1 cellular context compared by ENCODE assay signal in the genomic region with DNA sequence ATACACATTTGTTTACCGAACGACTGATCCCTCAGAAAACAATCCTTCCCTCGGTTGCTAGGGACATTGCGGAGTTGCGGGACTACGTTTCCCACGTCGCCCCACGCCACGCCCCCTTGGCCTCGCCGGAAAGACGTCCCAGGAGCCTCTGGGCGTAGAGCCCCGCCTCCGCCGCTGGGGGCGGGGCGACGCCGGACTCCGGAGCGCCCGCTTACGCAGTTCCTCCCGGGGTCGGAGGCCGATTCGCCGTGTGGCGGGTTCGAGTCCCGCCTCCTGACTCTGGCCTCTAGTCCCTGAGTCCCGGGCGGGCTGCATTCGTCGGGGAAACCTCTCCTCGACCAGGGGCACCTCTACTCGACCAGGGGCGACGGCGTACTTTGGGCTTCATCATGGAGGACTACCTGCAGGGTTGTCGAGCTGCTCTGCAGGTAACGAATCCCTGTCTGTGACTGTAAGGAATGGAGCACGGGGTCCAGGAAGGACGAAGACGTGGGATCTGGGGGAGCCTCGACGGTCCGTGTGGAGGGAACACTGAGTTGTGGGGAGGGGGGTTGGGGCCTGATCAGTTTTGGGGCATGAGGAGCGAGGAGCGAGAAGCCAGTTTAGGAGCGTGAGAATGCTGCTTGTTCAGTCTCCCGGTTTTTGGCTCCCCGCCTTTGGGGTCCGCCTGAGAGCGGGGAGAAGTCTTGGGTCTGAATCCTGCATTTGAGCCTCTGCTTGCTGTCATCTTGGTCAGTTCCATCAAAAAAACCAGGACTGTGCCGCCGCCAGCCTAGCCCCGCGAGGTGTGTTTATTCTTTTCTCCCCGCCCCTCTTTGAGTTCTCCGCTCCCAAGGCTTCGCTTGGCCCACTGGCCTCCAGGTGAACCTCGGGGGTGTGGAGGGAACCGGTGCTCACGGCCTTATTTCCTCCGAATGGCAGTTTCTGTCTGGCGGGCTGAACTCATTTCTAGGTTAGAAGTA.
A peak's percentile ranks its signal among the peaks of the same experiment; 100 is the strongest.
TF ChIP-seq lines count a peak whose summit lies in the region.

A gene with protein sequence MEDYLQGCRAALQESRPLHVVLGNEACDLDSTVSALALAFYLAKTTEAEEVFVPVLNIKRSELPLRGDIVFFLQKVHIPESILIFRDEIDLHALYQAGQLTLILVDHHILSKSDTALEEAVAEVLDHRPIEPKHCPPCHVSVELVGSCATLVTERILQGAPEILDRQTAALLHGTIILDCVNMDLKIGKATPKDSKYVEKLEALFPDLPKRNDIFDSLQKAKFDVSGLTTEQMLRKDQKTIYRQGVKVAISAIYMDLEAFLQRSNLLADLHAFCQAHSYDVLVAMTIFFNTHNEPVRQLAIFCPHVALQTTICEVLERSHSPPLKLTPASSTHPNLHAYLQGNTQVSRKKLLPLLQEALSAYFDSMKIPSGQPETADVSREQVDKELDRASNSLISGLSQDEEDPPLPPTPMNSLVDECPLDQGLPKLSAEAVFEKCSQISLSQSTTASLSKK (plus strand): TSS at position 206 of the 962 bp plus-strand sequence. CDS start 184 bp downstream, at position 390.

TF ChIP-seq in HepG2, 621 proteins besides CTCF, POLR2A, EP300 and RAD21 (continued from another document and continues in another):
- TF ChIP-seq, protein P1, sequence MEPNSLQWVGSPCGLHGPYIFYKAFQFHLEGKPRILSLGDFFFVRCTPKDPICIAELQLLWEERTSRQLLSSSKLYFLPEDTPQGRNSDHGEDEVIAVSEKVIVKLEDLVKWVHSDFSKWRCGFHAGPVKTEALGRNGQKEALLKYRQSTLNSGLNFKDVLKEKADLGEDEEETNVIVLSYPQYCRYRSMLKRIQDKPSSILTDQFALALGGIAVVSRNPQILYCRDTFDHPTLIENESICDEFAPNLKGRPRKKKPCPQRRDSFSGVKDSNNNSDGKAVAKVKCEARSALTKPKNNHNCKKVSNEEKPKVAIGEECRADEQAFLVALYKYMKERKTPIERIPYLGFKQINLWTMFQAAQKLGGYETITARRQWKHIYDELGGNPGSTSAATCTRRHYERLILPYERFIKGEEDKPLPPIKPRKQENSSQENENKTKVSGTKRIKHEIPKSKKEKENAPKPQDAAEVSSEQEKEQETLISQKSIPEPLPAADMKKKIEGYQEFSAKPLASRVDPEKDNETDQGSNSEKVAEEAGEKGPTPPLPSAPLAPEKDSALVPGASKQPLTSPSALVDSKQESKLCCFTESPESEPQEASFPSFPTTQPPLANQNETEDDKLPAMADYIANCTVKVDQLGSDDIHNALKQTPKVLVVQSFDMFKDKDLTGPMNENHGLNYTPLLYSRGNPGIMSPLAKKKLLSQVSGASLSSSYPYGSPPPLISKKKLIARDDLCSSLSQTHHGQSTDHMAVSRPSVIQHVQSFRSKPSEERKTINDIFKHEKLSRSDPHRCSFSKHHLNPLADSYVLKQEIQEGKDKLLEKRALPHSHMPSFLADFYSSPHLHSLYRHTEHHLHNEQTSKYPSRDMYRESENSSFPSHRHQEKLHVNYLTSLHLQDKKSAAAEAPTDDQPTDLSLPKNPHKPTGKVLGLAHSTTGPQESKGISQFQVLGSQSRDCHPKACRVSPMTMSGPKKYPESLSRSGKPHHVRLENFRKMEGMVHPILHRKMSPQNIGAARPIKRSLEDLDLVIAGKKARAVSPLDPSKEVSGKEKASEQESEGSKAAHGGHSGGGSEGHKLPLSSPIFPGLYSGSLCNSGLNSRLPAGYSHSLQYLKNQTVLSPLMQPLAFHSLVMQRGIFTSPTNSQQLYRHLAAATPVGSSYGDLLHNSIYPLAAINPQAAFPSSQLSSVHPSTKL (CRISPR knock-in tag; IDR thresholded peaks at IDR 0.05) = 0 out of 2 replicates have a peak, but pooled peaks have one; percentile 7
- peak; percentile 67 for TF ChIP-seq ZNF563 (CRISPR knock-in tag; IDR thresholded peaks at IDR 0.05)
- TF ChIP-seq KLF11 (CRISPR knock-in tag; IDR thresholded peaks at IDR 0.05) = no peak
- 0 out of 2 replicates have a peak, but pooled peaks have one; percentile 82 for TF ChIP-seq ZNF788 (CRISPR knock-in tag; IDR thresholded peaks at IDR 0.05; ENCODE audit: borderline replicate concordance)
- TF ChIP-seq, protein P2, sequence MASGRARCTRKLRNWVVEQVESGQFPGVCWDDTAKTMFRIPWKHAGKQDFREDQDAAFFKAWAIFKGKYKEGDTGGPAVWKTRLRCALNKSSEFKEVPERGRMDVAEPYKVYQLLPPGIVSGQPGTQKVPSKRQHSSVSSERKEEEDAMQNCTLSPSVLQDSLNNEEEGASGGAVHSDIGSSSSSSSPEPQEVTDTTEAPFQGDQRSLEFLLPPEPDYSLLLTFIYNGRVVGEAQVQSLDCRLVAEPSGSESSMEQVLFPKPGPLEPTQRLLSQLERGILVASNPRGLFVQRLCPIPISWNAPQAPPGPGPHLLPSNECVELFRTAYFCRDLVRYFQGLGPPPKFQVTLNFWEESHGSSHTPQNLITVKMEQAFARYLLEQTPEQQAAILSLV (CRISPR knock-in tag; IDR thresholded peaks at IDR 0.05; ENCODE audit: borderline replicate concordance) = peak; percentile 82
- TF ChIP-seq POGZ (CRISPR knock-in tag; IDR thresholded peaks at IDR 0.05) = peak; percentile 25; the same call in 1 of the 2 replicates
- TF ChIP-seq MYNN (CRISPR knock-in tag; IDR thresholded peaks at IDR 0.05; ENCODE audit: low read depth) = no peak
- TF ChIP-seq, protein P3, sequence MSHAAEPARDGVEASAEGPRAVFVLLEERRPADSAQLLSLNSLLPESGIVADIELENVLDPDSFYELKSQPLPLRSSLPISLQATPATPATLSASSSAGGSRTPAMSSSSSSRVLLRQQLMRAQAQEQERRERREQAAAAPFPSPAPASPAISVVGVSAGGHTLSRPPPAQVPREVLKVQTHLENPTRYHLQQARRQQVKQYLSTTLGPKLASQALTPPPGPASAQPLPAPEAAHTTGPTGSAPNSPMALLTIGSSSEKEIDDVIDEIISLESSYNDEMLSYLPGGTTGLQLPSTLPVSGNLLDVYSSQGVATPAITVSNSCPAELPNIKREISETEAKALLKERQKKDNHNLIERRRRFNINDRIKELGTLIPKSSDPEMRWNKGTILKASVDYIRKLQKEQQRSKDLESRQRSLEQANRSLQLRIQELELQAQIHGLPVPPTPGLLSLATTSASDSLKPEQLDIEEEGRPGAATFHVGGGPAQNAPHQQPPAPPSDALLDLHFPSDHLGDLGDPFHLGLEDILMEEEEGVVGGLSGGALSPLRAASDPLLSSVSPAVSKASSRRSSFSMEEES (CRISPR knock-in tag; IDR thresholded peaks at IDR 0.05) = no peak
- TF ChIP-seq, protein P4, sequence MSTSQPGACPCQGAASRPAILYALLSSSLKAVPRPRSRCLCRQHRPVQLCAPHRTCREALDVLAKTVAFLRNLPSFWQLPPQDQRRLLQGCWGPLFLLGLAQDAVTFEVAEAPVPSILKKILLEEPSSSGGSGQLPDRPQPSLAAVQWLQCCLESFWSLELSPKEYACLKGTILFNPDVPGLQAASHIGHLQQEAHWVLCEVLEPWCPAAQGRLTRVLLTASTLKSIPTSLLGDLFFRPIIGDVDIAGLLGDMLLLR (CRISPR knock-in tag; IDR thresholded peaks at IDR 0.05) = no peak
- no peak for TF ChIP-seq MZF1 (CRISPR knock-in tag; IDR thresholded peaks at IDR 0.05; ENCODE audit: borderline replicate concordance)
- peak; percentile 42; the same call in 1 of the 2 replicates for TF ChIP-seq ZNF430 (CRISPR knock-in tag; IDR thresholded peaks at IDR 0.05)
- TF ChIP-seq SMYD3 (CRISPR knock-in tag; IDR thresholded peaks at IDR 0.05) = no peak
- TF ChIP-seq, protein P5, sequence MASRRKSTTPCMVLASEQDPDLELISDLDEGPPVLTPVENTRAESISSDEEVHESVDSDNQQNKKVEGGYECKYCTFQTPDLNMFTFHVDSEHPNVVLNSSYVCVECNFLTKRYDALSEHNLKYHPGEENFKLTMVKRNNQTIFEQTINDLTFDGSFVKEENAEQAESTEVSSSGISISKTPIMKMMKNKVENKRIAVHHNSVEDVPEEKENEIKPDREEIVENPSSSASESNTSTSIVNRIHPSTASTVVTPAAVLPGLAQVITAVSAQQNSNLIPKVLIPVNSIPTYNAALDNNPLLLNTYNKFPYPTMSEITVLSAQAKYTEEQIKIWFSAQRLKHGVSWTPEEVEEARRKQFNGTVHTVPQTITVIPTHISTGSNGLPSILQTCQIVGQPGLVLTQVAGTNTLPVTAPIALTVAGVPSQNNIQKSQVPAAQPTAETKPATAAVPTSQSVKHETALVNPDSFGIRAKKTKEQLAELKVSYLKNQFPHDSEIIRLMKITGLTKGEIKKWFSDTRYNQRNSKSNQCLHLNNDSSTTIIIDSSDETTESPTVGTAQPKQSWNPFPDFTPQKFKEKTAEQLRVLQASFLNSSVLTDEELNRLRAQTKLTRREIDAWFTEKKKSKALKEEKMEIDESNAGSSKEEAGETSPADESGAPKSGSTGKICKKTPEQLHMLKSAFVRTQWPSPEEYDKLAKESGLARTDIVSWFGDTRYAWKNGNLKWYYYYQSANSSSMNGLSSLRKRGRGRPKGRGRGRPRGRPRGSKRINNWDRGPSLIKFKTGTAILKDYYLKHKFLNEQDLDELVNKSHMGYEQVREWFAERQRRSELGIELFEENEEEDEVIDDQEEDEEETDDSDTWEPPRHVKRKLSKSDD (CRISPR knock-in tag; IDR thresholded peaks at IDR 0.05; ENCODE audit: low read depth) = no peak
- TF ChIP-seq IKZF4 (CRISPR knock-in tag; IDR thresholded peaks at IDR 0.05; ENCODE audit: borderline replicate concordance, low read depth, not compliant biosample characterization) = peak; percentile 33
- TF ChIP-seq, protein P6, sequence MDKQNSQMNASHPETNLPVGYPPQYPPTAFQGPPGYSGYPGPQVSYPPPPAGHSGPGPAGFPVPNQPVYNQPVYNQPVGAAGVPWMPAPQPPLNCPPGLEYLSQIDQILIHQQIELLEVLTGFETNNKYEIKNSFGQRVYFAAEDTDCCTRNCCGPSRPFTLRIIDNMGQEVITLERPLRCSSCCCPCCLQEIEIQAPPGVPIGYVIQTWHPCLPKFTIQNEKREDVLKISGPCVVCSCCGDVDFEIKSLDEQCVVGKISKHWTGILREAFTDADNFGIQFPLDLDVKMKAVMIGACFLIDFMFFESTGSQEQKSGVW (CRISPR knock-in tag; IDR thresholded peaks at IDR 0.05; ENCODE audit: borderline replicate concordance) = no peak
- TF ChIP-seq, protein P7, sequence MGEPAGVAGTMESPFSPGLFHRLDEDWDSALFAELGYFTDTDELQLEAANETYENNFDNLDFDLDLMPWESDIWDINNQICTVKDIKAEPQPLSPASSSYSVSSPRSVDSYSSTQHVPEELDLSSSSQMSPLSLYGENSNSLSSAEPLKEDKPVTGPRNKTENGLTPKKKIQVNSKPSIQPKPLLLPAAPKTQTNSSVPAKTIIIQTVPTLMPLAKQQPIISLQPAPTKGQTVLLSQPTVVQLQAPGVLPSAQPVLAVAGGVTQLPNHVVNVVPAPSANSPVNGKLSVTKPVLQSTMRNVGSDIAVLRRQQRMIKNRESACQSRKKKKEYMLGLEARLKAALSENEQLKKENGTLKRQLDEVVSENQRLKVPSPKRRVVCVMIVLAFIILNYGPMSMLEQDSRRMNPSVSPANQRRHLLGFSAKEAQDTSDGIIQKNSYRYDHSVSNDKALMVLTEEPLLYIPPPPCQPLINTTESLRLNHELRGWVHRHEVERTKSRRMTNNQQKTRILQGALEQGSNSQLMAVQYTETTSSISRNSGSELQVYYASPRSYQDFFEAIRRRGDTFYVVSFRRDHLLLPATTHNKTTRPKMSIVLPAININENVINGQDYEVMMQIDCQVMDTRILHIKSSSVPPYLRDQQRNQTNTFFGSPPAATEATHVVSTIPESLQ (CRISPR knock-in tag; conservative IDR thresholded peaks at IDR 0.05) = no peak
- TF ChIP-seq, protein P8, sequence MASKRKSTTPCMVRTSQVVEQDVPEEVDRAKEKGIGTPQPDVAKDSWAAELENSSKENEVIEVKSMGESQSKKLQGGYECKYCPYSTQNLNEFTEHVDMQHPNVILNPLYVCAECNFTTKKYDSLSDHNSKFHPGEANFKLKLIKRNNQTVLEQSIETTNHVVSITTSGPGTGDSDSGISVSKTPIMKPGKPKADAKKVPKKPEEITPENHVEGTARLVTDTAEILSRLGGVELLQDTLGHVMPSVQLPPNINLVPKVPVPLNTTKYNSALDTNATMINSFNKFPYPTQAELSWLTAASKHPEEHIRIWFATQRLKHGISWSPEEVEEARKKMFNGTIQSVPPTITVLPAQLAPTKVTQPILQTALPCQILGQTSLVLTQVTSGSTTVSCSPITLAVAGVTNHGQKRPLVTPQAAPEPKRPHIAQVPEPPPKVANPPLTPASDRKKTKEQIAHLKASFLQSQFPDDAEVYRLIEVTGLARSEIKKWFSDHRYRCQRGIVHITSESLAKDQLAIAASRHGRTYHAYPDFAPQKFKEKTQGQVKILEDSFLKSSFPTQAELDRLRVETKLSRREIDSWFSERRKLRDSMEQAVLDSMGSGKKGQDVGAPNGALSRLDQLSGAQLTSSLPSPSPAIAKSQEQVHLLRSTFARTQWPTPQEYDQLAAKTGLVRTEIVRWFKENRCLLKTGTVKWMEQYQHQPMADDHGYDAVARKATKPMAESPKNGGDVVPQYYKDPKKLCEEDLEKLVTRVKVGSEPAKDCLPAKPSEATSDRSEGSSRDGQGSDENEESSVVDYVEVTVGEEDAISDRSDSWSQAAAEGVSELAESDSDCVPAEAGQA (IDR thresholded peaks at IDR 0.05; ENCODE audit: low read depth) = peak; percentile 64; the same call in 1 of the 2 replicates
- TF ChIP-seq, protein P8 (CRISPR knock-in tag; IDR thresholded peaks at IDR 0.05; ENCODE audit: borderline replicate concordance) = 0 out of 2 replicates have a peak, but pooled peaks have one; percentile 39
- TF ChIP-seq, protein P9, sequence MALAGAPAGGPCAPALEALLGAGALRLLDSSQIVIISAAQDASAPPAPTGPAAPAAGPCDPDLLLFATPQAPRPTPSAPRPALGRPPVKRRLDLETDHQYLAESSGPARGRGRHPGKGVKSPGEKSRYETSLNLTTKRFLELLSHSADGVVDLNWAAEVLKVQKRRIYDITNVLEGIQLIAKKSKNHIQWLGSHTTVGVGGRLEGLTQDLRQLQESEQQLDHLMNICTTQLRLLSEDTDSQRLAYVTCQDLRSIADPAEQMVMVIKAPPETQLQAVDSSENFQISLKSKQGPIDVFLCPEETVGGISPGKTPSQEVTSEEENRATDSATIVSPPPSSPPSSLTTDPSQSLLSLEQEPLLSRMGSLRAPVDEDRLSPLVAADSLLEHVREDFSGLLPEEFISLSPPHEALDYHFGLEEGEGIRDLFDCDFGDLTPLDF (CRISPR knock-in tag; IDR thresholded peaks at IDR 0.05) = peak; percentile 39; the same call in 1 of the 2 replicates
- TF ChIP-seq HMGA1 (CRISPR knock-in tag; conservative IDR thresholded peaks at IDR 0.05) = no peak
- TF ChIP-seq GATA4 (IDR thresholded peaks at IDR 0.05; ENCODE audit: borderline replicate concordance, low read depth) = peak; percentile 36; the same call in 1 of the 2 replicates
- TF ChIP-seq MED1 (CRISPR knock-in tag; IDR thresholded peaks at IDR 0.05) = peak; percentile 58; the same call in 1 of the 2 replicates
- no peak for TF ChIP-seq HOXA9 (CRISPR knock-in tag; IDR thresholded peaks at IDR 0.05; ENCODE audit: borderline replicate concordance)
- peak; percentile 20; the same call in 1 of the 2 replicates for TF ChIP-seq KLF12 (CRISPR knock-in tag; IDR thresholded peaks at IDR 0.05; ENCODE audit: borderline replicate concordance)
